In the genomic region with DNA sequence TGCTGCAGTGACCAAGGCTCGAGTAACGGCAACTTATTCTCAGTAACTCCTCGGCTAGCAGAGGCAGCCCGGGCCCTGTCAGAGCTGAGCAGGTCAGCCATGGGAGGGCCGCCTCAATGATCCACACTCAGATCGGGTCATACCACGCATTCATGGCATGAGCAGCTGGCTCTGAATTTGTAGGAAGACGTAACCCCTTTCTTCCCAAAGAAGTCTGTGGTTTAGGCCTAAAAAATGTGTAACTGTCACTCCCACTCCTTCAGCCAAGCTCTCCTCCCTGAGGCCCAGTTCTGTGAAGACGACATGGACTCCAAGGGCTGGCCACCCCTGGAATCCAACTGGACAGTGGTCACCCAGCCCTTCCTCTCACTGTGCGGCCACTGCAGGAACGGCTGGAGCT, we compare ENCODE assay signal across 9 cellular contexts. TPM values are rescaled to one million over a fixed set of nuclear protein-coding genes. Genes with fewer than 3 reads are reported as not detected.
A peak's percentile ranks its signal among the peaks of the same experiment; 100 is the strongest.
DNase-seq lines count a peak whose midpoint lies in the region; ATAC-seq and TF ChIP-seq lines count a peak whose summit lies in the region.
"Had no signal": no experiment of that assay in that cellular context is flagged by ENCODE, and none has a peak within 500 bp of the region (broad histone marks: within the 10 kb centered on the region; RNA-seq: fewer than 3 reads in every experiment).

No MANE protein-coding gene starts in this region.

- no peak overlapping the region for H2BK120ac ChIP-seq in H9 (ENCODE audit: low read depth, low read length, poor library complexity, severe bottlenecking)

- H3K9me3 ChIP-seq in H9 (ENCODE audit: control insufficient read depth, low read depth, low read length) (no peaks in the 10 kb centered on the region), breast epithelium (no peaks in the 10 kb centered on the region), stomach smooth muscle (ENCODE audit: control insufficient read depth in 2 of 2, low read length in 2 of 2) (no peaks in the 10 kb centered on the region)

- H3K23me2 ChIP-seq in H9 (ENCODE audit: insufficient read length, low read depth, low read length, poor library complexity, severe bottlenecking), result no peaks in the 10 kb centered on the region

- no CpG with 5 or more reads among the region's 11 CpGs for WGBS in H9 (ENCODE audit: extremely low coverage, insufficient read length, low lambda C conversion rate)

- no peaks in the 10 kb centered on the region for H3K9me3 Mint-ChIP-seq in H9
- H3K9me3 Mint-ChIP-seq in activated CD8-positive, alpha-beta memory T cell treated with anti-CD3 and anti-CD28 coated beads, Interleukin-2, amount 10 ng/mL, durations not matched to agents 7 days and 5 days (ENCODE audit: low read depth), result no peaks in the 10 kb centered on the region
- H3K9me3 Mint-ChIP-seq: activated T-cell treated with anti-CD3 and anti-CD28 coated beads, Interleukin-2, amount 50 U/mL, for 72 hours had no signal

- peaks cover 4 to 27% (median 12%) of the 10 kb centered on the region in 3 experiments; a peak in 5 of 7 replicates for H3K36me3 Mint-ChIP-seq in H9 (ENCODE audit: insufficient read depth in 1 of 3, low read depth in 3 of 3)
- peaks cover 17% of the 10 kb centered on the region for H3K36me3 Mint-ChIP-seq in activated CD8-positive, alpha-beta memory T cell treated with anti-CD3 and anti-CD28 coated beads, Interleukin-2, amount 10 ng/mL, durations not matched to agents 7 days and 5 days

- H3K4me2 ChIP-seq in H9 (ENCODE audit: insufficient read depth, insufficient read length, low read length), result no peak overlapping the region

- CTCF ChIA-PET in activated CD8-positive, alpha-beta memory T cell treated with anti-CD3 and anti-CD28 coated beads, Interleukin-2, amount 10 ng/mL, durations not matched to agents 7 days and 5 days (lab: Charles Lee), result no interaction called here

- H4K8ac ChIP-seq in H9 (replicated peaks; ENCODE audit: insufficient read length, low read depth, low read length), result no peak overlapping the region

- no peaks in the 10 kb centered on the region for H3K36me3 ChIP-seq in breast epithelium
- peaks cover 9% of the 10 kb centered on the region in 2 donors for H3K36me3 ChIP-seq in stomach smooth muscle (ENCODE audit: control insufficient read depth in 2 of 2, insufficient read depth in 2 of 2, low read length in 2 of 2)

- no peak overlapping the region for H3K4ac ChIP-seq in H9 (ENCODE audit: low read depth, low read length)

- H3K27me3 ChIP-seq in H9 (ENCODE audit: insufficient read depth, low read length) (no peaks in the 10 kb centered on the region), breast epithelium (no peaks in the 10 kb centered on the region), stomach smooth muscle (ENCODE audit: control insufficient read depth in 1 of 2, insufficient read depth in 2 of 2, low read length in 2 of 2) (no peaks in the 10 kb centered on the region)

- H3K9ac ChIP-seq in H9 (ENCODE audit: extremely low read depth, insufficient read length, low read length), result no peak overlapping the region
- H3K9ac ChIP-seq in stomach smooth muscle (ENCODE audit: low read length in 2 of 2), result peak overlapping the region; percentile 61 to 91

- H2BK15ac ChIP-seq in H9 (ENCODE audit: low read depth, low read length), result no peak overlapping the region

- no peak overlapping the region for H3K56ac ChIP-seq in H9 (ENCODE audit: insufficient read length, low read depth, low read length)

- H3T11ph ChIP-seq in H9 (ENCODE audit: low read length), result no peak overlapping the region

- TF ChIP-seq CTCF in H9 (conservative IDR thresholded peaks at IDR 0.05) (no peak), breast epithelium (IDR thresholded peaks at IDR 0.05) (no peak)

- no peak for DNase-seq in H9
- no peak for DNase-seq in breast epithelium (ENCODE audit: low spot score in 2 of 2)
- peak; percentile 83 for DNase-seq in kidney glomerular epithelial cell (lab: John Stamatoyannopoulos, UW)
- DNase-seq in activated CD8-positive, alpha-beta memory T cell treated with anti-CD3 and anti-CD28 coated beads, Interleukin-2, amount 10 ng/mL, durations not matched to agents 7 days and 5 days, result no peak
- DNase-seq in activated CD4-positive, alpha-beta T cell treated with anti-CD3 and anti-CD28 coated beads for 48 hours, result no peak
- no peak for DNase-seq in effector CD4-positive, alpha-beta T cell
- no peak for DNase-seq in hippocampal formation (lab: John Stamatoyannopoulos, UW)
- DNase-seq: activated T-cell treated with anti-CD3 and anti-CD28 coated beads, Interleukin-2, amount 50 U/mL, for 72 hours had no signal

- no peaks in the 10 kb centered on the region; the same call in 1 of the 2 replicates for H3K27me3 Mint-ChIP-seq in H9 (ENCODE audit: low read depth)
- no peaks in the 10 kb centered on the region for H3K27me3 Mint-ChIP-seq in activated CD8-positive, alpha-beta memory T cell treated with anti-CD3 and anti-CD28 coated beads, Interleukin-2, amount 10 ng/mL, durations not matched to agents 7 days and 5 days

- no peak overlapping the region for H3K4me3 Mint-ChIP-seq in H9
- H3K4me3 Mint-ChIP-seq in activated CD8-positive, alpha-beta memory T cell treated with anti-CD3 and anti-CD28 coated beads, Interleukin-2, amount 10 ng/mL, durations not matched to agents 7 days and 5 days, result no peak overlapping the region
- H3K4me3 Mint-ChIP-seq: activated T-cell treated with anti-CD3 and anti-CD28 coated beads, Interleukin-2, amount 50 U/mL, for 72 hours had no signal

- H2BK5ac ChIP-seq in H9 (ENCODE audit: insufficient read length, low read length), result no peak overlapping the region

- no peaks in the 10 kb centered on the region for H4K20me1 ChIP-seq in H9 (ENCODE audit: control insufficient read depth, insufficient read depth, insufficient read length)

- H3K27ac ChIP-seq in H9 (ENCODE audit: insufficient read length, low read depth, low read length) (no peak overlapping the region), breast epithelium (peak overlapping the region; percentile 96 to 100), stomach smooth muscle (ENCODE audit: low read length) (peak overlapping the region; percentile 99)

- H3K79me2 ChIP-seq in H9 (ENCODE audit: insufficient read depth, low read length), result no peaks in the 10 kb centered on the region

- H3K79me1 ChIP-seq in H9 (ENCODE audit: insufficient read depth, low read depth, low read length, poor library complexity, severe bottlenecking), result no peaks in the 10 kb centered on the region

- H3K4me1 ChIP-seq in H9 (ENCODE audit: insufficient read depth, low read length) (no peaks in the 10 kb centered on the region), breast epithelium (peaks cover 21 to 31% of the 10 kb centered on the region in 2 donors), stomach smooth muscle (ENCODE audit: control insufficient read depth, insufficient read depth, low read length) (peaks cover 75% of the 10 kb centered on the region)

- no peak overlapping the region for H4K91ac ChIP-seq in H9 (ENCODE audit: insufficient read length, low read depth, low read length)

- H3K4me3 ChIP-seq in breast epithelium (peak overlapping the region in 1 of 3 donors; percentile 71), stomach smooth muscle (ENCODE audit: low read length in 2 of 2) (peak overlapping the region; percentile 34 to 71)

- no peak overlapping the region for H2AK5ac ChIP-seq in H9 (ENCODE audit: insufficient read length, low read length)

- H3K18ac ChIP-seq in H9 (ENCODE audit: insufficient read length, low read depth, low read length), result no peak overlapping the region

- H3K23ac ChIP-seq in H9 (ENCODE audit: insufficient read length, low read depth, low read length), result no peak overlapping the region

- peak overlapping the region in 2 of 3 experiments; percentile 36 to 88; a peak in 3 of 7 replicates for H3K27ac Mint-ChIP-seq in H9
- H3K27ac Mint-ChIP-seq in activated CD8-positive, alpha-beta memory T cell treated with anti-CD3 and anti-CD28 coated beads, Interleukin-2, amount 10 ng/mL, durations not matched to agents 7 days and 5 days, result no peak overlapping the region

- intact Hi-C loops in breast epithelium (cut with DNase I; ENCODE audit: low total_unique reads), result no loop called here

- no peak overlapping the region for H2AFZ ChIP-seq in H9 (ENCODE audit: low read length)

- ATAC-seq in activated CD8-positive, alpha-beta memory T cell treated with anti-CD3 and anti-CD28 coated beads, Interleukin-2, amount 10 ng/mL, durations not matched to agents 7 days and 5 days, result no peak
- ATAC-seq: activated T-cell treated with anti-CD3 and anti-CD28 coated beads, Interleukin-2, amount 50 U/mL, for 72 hours had no signal

- peaks cover 20 to 48% of the 10 kb centered on the region in 2 experiments for H3K4me1 Mint-ChIP-seq in H9
- H3K4me1 Mint-ChIP-seq in activated CD8-positive, alpha-beta memory T cell treated with anti-CD3 and anti-CD28 coated beads, Interleukin-2, amount 10 ng/mL, durations not matched to agents 7 days and 5 days, result peaks cover 12% of the 10 kb centered on the region

- no peak overlapping the region for H2BK12ac ChIP-seq in H9 (ENCODE audit: insufficient read length, low read depth, low read length)

- H3K14ac ChIP-seq in H9 (ENCODE audit: insufficient read depth, low read length), result no peak overlapping the region

- H2BK20ac ChIP-seq in H9 (ENCODE audit: low read depth, low read length, poor library complexity, severe bottlenecking), result no peak overlapping the region

- H4K5ac ChIP-seq in H9 (ENCODE audit: insufficient read length, low read depth, low read length), result no peak overlapping the region

- TF ChIP-seq POLR2A in breast epithelium (IDR thresholded peaks at IDR 0.05), result no peak

RNA-seq across cellular contexts. Expression of a gene that starts 30.0 kb away (rescaled TPM):
- total RNA-seq in H9 (2021), result 95.5 and 105 TPM in 2 replicates
- total RNA-seq in breast epithelium, result 10 to 100 TPM; 32.0 to 35.3 (median 34.7) TPM
- 10 to 100 TPM; 55.2 to 64.9 TPM for total RNA-seq in activated CD8-positive, alpha-beta memory T cell treated with anti-CD3 and anti-CD28 coated beads, Interleukin-2, amount 10 ng/mL, durations not matched to agents 7 days and 5 days
